1 cellular context compared by ENCODE assay signal in the genomic region with DNA sequence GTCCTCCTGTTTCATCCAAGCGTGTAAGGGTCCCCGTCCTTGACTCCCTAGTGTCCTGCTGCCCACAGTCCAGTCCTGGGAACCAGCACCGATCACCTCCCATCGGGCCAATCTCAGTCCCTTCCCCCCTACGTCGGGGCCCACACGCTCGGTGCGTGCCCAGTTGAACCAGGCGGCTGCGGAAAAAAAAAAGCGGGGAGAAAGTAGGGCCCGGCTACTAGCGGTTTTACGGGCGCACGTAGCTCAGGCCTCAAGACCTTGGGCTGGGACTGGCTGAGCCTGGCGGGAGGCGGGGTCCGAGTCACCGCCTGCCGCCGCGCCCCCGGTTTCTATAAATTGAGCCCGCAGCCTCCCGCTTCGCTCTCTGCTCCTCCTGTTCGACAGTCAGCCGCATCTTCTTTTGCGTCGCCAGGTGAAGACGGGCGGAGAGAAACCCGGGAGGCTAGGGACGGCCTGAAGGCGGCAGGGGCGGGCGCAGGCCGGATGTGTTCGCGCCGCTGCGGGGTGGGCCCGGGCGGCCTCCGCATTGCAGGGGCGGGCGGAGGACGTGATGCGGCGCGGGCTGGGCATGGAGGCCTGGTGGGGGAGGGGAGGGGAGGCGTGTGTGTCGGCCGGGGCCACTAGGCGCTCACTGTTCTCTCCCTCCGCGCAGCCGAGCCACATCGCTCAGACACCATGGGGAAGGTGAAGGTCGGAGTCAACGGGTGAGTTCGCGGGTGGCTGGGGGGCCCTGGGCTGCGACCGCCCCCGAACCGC.
TF ChIP-seq lines count a peak whose summit lies in the region.

A gene (plus strand): TSS at position 360 of the 756 bp plus-strand sequence. CDS start 316 bp downstream, at position 676.

TF ChIP-seq in HepG2, 621 proteins besides CTCF, POLR2A, EP300 and RAD21 (continued from another document and continues in another):
- TF ChIP-seq MYC (CRISPR knock-in tag; IDR thresholded peaks at IDR 0.05; ENCODE audit: borderline replicate concordance): peak; percentile 88; the same call in 1 of the 2 replicates
- peak; percentile 18 for TF ChIP-seq HNRNPH1 (optimal IDR thresholded peaks at IDR 0.05; ENCODE audit: low read depth, low read length)
- TF ChIP-seq, protein P1, sequence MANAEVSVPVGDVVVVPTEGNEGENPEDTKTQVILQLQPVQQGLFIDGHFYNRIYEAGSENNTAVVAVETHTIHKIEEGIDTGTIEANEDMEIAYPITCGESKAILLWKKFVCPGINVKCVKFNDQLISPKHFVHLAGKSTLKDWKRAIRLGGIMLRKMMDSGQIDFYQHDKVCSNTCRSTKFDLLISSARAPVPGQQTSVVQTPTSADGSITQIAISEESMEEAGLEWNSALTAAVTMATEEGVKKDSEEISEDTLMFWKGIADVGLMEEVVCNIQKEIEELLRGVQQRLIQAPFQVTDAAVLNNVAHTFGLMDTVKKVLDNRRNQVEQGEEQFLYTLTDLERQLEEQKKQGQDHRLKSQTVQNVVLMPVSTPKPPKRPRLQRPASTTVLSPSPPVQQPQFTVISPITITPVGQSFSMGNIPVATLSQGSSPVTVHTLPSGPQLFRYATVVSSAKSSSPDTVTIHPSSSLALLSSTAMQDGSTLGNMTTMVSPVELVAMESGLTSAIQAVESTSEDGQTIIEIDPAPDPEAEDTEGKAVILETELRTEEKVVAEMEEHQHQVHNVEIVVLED (CRISPR knock-in tag; IDR thresholded peaks at IDR 0.05; ENCODE audit: borderline replicate concordance): peak; percentile 87; the same call in 1 of the 2 replicates
- peak; percentile 58; the same call in 1 of the 2 replicates for TF ChIP-seq ZNF549 (CRISPR knock-in tag; IDR thresholded peaks at IDR 0.05)
- TF ChIP-seq SRSF4 (IDR thresholded peaks at IDR 0.05; ENCODE audit: low read depth, low read length, poor library complexity, severe bottlenecking): peak; percentile 80
- TF ChIP-seq HNRNPL (IDR thresholded peaks at IDR 0.05; ENCODE audit: low read depth, low read length): no peak
- TF ChIP-seq, protein P2, sequence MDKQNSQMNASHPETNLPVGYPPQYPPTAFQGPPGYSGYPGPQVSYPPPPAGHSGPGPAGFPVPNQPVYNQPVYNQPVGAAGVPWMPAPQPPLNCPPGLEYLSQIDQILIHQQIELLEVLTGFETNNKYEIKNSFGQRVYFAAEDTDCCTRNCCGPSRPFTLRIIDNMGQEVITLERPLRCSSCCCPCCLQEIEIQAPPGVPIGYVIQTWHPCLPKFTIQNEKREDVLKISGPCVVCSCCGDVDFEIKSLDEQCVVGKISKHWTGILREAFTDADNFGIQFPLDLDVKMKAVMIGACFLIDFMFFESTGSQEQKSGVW (CRISPR knock-in tag; IDR thresholded peaks at IDR 0.05; ENCODE audit: borderline replicate concordance): no peak
- TF ChIP-seq MBNL3 (CRISPR knock-in tag; conservative IDR thresholded peaks at IDR 0.05): no peak
- TF ChIP-seq ZIK1 (CRISPR knock-in tag; IDR thresholded peaks at IDR 0.05; ENCODE audit: borderline replicate concordance, low read depth): 0 out of 2 replicates have a peak, but pooled peaks have one; percentile 71
- TF ChIP-seq, protein P3, sequence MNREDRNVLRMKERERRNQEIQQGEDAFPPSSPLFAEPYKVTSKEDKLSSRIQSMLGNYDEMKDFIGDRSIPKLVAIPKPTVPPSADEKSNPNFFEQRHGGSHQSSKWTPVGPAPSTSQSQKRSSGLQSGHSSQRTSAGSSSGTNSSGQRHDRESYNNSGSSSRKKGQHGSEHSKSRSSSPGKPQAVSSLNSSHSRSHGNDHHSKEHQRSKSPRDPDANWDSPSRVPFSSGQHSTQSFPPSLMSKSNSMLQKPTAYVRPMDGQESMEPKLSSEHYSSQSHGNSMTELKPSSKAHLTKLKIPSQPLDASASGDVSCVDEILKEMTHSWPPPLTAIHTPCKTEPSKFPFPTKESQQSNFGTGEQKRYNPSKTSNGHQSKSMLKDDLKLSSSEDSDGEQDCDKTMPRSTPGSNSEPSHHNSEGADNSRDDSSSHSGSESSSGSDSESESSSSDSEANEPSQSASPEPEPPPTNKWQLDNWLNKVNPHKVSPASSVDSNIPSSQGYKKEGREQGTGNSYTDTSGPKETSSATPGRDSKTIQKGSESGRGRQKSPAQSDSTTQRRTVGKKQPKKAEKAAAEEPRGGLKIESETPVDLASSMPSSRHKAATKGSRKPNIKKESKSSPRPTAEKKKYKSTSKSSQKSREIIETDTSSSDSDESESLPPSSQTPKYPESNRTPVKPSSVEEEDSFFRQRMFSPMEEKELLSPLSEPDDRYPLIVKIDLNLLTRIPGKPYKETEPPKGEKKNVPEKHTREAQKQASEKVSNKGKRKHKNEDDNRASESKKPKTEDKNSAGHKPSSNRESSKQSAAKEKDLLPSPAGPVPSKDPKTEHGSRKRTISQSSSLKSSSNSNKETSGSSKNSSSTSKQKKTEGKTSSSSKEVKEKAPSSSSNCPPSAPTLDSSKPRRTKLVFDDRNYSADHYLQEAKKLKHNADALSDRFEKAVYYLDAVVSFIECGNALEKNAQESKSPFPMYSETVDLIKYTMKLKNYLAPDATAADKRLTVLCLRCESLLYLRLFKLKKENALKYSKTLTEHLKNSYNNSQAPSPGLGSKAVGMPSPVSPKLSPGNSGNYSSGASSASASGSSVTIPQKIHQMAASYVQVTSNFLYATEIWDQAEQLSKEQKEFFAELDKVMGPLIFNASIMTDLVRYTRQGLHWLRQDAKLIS (CRISPR knock-in tag; IDR thresholded peaks at IDR 0.05): peak; percentile 88; the same call in 1 of the 2 replicates
- TF ChIP-seq HOXA7 (CRISPR knock-in tag; IDR thresholded peaks at IDR 0.05): no peak
- TF ChIP-seq MBD4 (IDR thresholded peaks at IDR 0.05; ENCODE audit: borderline replicate concordance, low read length): no peak
- TF ChIP-seq, protein P4, sequence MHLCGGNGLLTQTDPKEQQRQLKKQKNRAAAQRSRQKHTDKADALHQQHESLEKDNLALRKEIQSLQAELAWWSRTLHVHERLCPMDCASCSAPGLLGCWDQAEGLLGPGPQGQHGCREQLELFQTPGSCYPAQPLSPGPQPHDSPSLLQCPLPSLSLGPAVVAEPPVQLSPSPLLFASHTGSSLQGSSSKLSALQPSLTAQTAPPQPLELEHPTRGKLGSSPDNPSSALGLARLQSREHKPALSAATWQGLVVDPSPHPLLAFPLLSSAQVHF (CRISPR knock-in tag; IDR thresholded peaks at IDR 0.05): peak; percentile 68
- peak; percentile 66 for TF ChIP-seq NFYC (CRISPR knock-in tag; IDR thresholded peaks at IDR 0.05)
- no peak for TF ChIP-seq PAF1 (CRISPR knock-in tag; IDR thresholded peaks at IDR 0.05)
- TF ChIP-seq, protein P5, sequence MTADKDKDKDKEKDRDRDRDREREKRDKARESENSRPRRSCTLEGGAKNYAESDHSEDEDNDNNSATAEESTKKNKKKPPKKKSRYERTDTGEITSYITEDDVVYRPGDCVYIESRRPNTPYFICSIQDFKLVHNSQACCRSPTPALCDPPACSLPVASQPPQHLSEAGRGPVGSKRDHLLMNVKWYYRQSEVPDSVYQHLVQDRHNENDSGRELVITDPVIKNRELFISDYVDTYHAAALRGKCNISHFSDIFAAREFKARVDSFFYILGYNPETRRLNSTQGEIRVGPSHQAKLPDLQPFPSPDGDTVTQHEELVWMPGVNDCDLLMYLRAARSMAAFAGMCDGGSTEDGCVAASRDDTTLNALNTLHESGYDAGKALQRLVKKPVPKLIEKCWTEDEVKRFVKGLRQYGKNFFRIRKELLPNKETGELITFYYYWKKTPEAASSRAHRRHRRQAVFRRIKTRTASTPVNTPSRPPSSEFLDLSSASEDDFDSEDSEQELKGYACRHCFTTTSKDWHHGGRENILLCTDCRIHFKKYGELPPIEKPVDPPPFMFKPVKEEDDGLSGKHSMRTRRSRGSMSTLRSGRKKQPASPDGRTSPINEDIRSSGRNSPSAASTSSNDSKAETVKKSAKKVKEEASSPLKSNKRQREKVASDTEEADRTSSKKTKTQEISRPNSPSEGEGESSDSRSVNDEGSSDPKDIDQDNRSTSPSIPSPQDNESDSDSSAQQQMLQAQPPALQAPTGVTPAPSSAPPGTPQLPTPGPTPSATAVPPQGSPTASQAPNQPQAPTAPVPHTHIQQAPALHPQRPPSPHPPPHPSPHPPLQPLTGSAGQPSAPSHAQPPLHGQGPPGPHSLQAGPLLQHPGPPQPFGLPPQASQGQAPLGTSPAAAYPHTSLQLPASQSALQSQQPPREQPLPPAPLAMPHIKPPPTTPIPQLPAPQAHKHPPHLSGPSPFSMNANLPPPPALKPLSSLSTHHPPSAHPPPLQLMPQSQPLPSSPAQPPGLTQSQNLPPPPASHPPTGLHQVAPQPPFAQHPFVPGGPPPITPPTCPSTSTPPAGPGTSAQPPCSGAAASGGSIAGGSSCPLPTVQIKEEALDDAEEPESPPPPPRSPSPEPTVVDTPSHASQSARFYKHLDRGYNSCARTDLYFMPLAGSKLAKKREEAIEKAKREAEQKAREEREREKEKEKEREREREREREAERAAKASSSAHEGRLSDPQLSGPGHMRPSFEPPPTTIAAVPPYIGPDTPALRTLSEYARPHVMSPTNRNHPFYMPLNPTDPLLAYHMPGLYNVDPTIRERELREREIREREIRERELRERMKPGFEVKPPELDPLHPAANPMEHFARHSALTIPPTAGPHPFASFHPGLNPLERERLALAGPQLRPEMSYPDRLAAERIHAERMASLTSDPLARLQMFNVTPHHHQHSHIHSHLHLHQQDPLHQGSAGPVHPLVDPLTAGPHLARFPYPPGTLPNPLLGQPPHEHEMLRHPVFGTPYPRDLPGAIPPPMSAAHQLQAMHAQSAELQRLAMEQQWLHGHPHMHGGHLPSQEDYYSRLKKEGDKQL (CRISPR knock-in tag; IDR thresholded peaks at IDR 0.05; ENCODE audit: low read depth): no peak
- TF ChIP-seq EED (CRISPR knock-in tag; IDR thresholded peaks at IDR 0.05): no peak
- TF ChIP-seq XBP1 (CRISPR knock-in tag; IDR thresholded peaks at IDR 0.05): 0 out of 2 replicates have a peak, but pooled peaks have one; percentile 27
- no peak for TF ChIP-seq PAX8 (CRISPR knock-in tag; IDR thresholded peaks at IDR 0.05; ENCODE audit: borderline replicate concordance)
- 0 out of 2 replicates have a peak, but pooled peaks have one; percentile 31 for TF ChIP-seq KAT7 (CRISPR knock-in tag; IDR thresholded peaks at IDR 0.05; ENCODE audit: borderline replicate concordance)
- peak; percentile 89 for TF ChIP-seq ASH2L (IDR thresholded peaks at IDR 0.05; ENCODE audit: insufficient read length, low read depth, low read length)
- TF ChIP-seq, protein P6, sequence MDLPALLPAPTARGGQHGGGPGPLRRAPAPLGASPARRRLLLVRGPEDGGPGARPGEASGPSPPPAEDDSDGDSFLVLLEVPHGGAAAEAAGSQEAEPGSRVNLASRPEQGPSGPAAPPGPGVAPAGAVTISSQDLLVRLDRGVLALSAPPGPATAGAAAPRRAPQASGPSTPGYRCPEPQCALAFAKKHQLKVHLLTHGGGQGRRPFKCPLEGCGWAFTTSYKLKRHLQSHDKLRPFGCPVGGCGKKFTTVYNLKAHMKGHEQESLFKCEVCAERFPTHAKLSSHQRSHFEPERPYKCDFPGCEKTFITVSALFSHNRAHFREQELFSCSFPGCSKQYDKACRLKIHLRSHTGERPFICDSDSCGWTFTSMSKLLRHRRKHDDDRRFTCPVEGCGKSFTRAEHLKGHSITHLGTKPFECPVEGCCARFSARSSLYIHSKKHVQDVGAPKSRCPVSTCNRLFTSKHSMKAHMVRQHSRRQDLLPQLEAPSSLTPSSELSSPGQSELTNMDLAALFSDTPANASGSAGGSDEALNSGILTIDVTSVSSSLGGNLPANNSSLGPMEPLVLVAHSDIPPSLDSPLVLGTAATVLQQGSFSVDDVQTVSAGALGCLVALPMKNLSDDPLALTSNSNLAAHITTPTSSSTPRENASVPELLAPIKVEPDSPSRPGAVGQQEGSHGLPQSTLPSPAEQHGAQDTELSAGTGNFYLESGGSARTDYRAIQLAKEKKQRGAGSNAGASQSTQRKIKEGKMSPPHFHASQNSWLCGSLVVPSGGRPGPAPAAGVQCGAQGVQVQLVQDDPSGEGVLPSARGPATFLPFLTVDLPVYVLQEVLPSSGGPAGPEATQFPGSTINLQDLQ (CRISPR knock-in tag; IDR thresholded peaks at IDR 0.05): no peak
- TF ChIP-seq ZNF331 (CRISPR knock-in tag; IDR thresholded peaks at IDR 0.05): peak; percentile 67
- TF ChIP-seq ETV6 (CRISPR knock-in tag; conservative IDR thresholded peaks at IDR 0.05): peak; percentile 84; the same call in 1 of the 2 replicates
- peak; percentile 36; the same call in 1 of the 2 replicates for TF ChIP-seq ZNF460 (CRISPR knock-in tag; IDR thresholded peaks at IDR 0.05; ENCODE audit: borderline replicate concordance)
- TF ChIP-seq FOXA1 (IDR thresholded peaks at IDR 0.05): no peak
- no peak for TF ChIP-seq FOXA1 (CRISPR knock-in tag; IDR thresholded peaks at IDR 0.05)
- peak; percentile 7 for TF ChIP-seq PRPF4 (IDR thresholded peaks at IDR 0.05; ENCODE audit: low read depth, low read length, poor library complexity, severe bottlenecking)
- no peak for TF ChIP-seq FOXK2 (IDR thresholded peaks at IDR 0.05)
- TF ChIP-seq RXRA (CRISPR knock-in tag; IDR thresholded peaks at IDR 0.05): peak; percentile 27; the same call in 1 of the 2 replicates
- peak; percentile 84 for TF ChIP-seq ARNT2 (CRISPR knock-in tag; IDR thresholded peaks at IDR 0.05; ENCODE audit: low read depth)
- TF ChIP-seq, protein P7, sequence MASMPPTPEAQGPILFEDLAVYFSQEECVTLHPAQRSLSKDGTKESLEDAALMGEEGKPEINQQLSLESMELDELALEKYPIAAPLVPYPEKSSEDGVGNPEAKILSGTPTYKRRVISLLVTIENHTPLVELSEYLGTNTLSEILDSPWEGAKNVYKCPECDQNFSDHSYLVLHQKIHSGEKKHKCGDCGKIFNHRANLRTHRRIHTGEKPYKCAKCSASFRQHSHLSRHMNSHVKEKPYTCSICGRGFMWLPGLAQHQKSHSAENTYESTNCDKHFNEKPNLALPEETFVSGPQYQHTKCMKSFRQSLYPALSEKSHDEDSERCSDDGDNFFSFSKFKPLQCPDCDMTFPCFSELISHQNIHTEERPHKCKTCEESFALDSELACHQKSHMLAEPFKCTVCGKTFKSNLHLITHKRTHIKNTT (CRISPR knock-in tag; IDR thresholded peaks at IDR 0.05): 0 out of 2 replicates have a peak, but pooled peaks have one; percentile 40
- peak in 1 of 2 experiments; percentile 57; a peak in 1 of 4 replicates for TF ChIP-seq KLF16 (CRISPR knock-in tag; IDR thresholded peaks at IDR 0.05)
- TF ChIP-seq ZNF563 (CRISPR knock-in tag; IDR thresholded peaks at IDR 0.05): no peak; the same call in 1 of the 2 replicates
- no peak for TF ChIP-seq SUZ12 (IDR thresholded peaks at IDR 0.05; ENCODE audit: low read depth, low read length)
- 0 out of 2 replicates have a peak, but pooled peaks have one; percentile 63 for TF ChIP-seq TMF1 (CRISPR knock-in tag; IDR thresholded peaks at IDR 0.05; ENCODE audit: low read depth)
